In genomic region chr11:76861490-76861953, GRCh38 we compare ENCODE assay signal across 8 cellular contexts. TPM values are rescaled to one million over a fixed set of nuclear protein-coding genes. Genes with fewer than 3 reads are reported as not detected.
DNase-seq lines count a peak whose midpoint lies in the region; FAIRE-seq and TF ChIP-seq lines count a peak whose summit lies in the region.

No MANE protein-coding gene starts in this region.

- H2BK5ac ChIP-seq in H1 (ENCODE audit: low read depth, low read length) = no peak overlapping the region

- H3K27me3 Mint-ChIP-seq in neural crest cell (ENCODE audit: low read depth) = no peaks in the 10 kb centered on the region

- no peaks in the 10 kb centered on the region for H3K9me3 ChIP-seq in DOHH2 (ENCODE audit: control insufficient read depth, insufficient read depth, low read length)
- no peaks in the 10 kb centered on the region for H3K9me3 ChIP-seq in OCI-LY3 (ENCODE audit: insufficient read depth, low read length)
- H3K9me3 ChIP-seq in H1 (ENCODE audit: insufficient read depth in 2 of 2, low read depth in 1 of 2, low read length in 1 of 2) = no peaks in the 10 kb centered on the region

- no peaks in the 10 kb centered on the region for H3K9me2 ChIP-seq in DOHH2 (replicated peaks; ENCODE audit: control insufficient read depth, low read length)

- 0 out of 2 replicates have a peak, but pooled peaks cover 4% of the 10 kb centered on the region for H3K36me3 ChIP-seq in DOHH2 (ENCODE audit: control insufficient read depth, low read length)
- peaks cover 9% of the 10 kb centered on the region for H3K36me3 ChIP-seq in OCI-LY3 (replicated peaks; ENCODE audit: low read depth, low read length)
- no peaks in the 10 kb centered on the region for H3K36me3 ChIP-seq in H1 (ENCODE audit: control insufficient read depth in 2 of 4, insufficient read depth in 4 of 4, low read length in 3 of 4)

- H4K20me1 ChIP-seq in DOHH2 (ENCODE audit: control insufficient read depth, insufficient read depth, low read depth, low read length) (no peaks in the 10 kb centered on the region), OCI-LY3 (ENCODE audit: insufficient read depth, low read length) (no peaks in the 10 kb centered on the region), H1 (replicated peaks in 1 of 2; ENCODE audit: control insufficient read depth in 1 of 2, insufficient read depth in 2 of 2, low read length in 2 of 2) (peaks cover 2% of the 10 kb centered on the region in 2 experiments)

- peak overlapping the region; percentile 66 for H3K4me2 ChIP-seq in DOHH2 (ENCODE audit: low read length)
- peak overlapping the region; percentile 99 for H3K4me2 ChIP-seq in OCI-LY3 (ENCODE audit: low read length)
- peak overlapping the region; percentile 79 to 84 for H3K4me2 ChIP-seq in H1 (ENCODE audit: insufficient read depth in 1 of 2, low read depth in 2 of 2, low read length in 2 of 2)

- peaks cover 6% of the 10 kb centered on the region for H3K23me2 ChIP-seq in H1 (ENCODE audit: low read depth, low read length)

- no peak overlapping the region for H4K8ac ChIP-seq in H1 (ENCODE audit: extremely low read depth, insufficient read depth, low read length)

- in situ Hi-C loops in GM13977 (cut with MboI; ENCODE audit: low pct_unique_long_range_greater_than_20kb, low sequenced_read_pairs, unreplicated experiment) = no loop called here

- POLR2A ChIA-PET in H1 (lab: Charles Lee; ENCODE audit: partially characterized antibody) = interaction anchor here (0.7 to 1.3 kb wide), 4 partner anchors 12 to 57 kb away, joined by 3 to 5 read pairs (median 4); no protein-coding TSS in a partner anchor

- WGBS in H1 (ENCODE audit: extremely low coverage in 1 of 2, insufficient coverage in 1 of 2, insufficient read length in 1 of 2, insufficient replicate concordance in 2 of 2, low coverage in 1 of 2, low lambda C conversion rate in 2 of 2, missing lambda C conversion rate in 1 of 2), 2 experiments = 40% methylated on average over 6 of the region's 6 CpGs; no CpG with 5 or more reads in 1 of the 2 experiments

- TF ChIP-seq POLR2A in H1 (IDR thresholded peaks at IDR 0.05; ENCODE audit: control extremely low read depth in 1 of 2, low read depth in 2 of 2, low read length in 2 of 2) = no peak; a peak in 1 of 3 replicates

- no peak for TF ChIP-seq CTCF in DOHH2 (IDR thresholded peaks at IDR 0.05; ENCODE audit: low read depth, low read length, poor library complexity, severe bottlenecking)
- TF ChIP-seq CTCF in OCI-LY3 (IDR thresholded peaks at IDR 0.05; ENCODE audit: low read depth, low read length) = no peak
- TF ChIP-seq CTCF in H1 (IDR thresholded peaks at IDR 0.05; ENCODE audit: control extremely low read depth in 1 of 3, insufficient read depth in 1 of 3, low read depth in 1 of 3, low read length in 3 of 3) = no peak
- TF ChIP-seq CTCF in neural crest cell (conservative IDR thresholded peaks at IDR 0.05) = no peak
- no peak for TF ChIP-seq CTCF in GM13977 (IDR thresholded peaks at IDR 0.05; ENCODE audit: extremely low read depth, insufficient read depth, missing control alignments)

- H3K27ac ChIP-seq in DOHH2 (ENCODE audit: low read depth, low read length) (no peak overlapping the region), OCI-LY3 (ENCODE audit: low read length) (0 out of 2 replicates have a peak overlapping the region, but pooled peaks have one; percentile 43), H1 (ENCODE audit: low read depth, low read length) (no peak overlapping the region)

- no peak overlapping the region for H2BK12ac ChIP-seq in H1 (ENCODE audit: low read depth, low read length)

- H3K4ac ChIP-seq in H1 (replicated peaks; ENCODE audit: insufficient read length, low read depth, low read length) = no peak overlapping the region

- H3K4me3 Mint-ChIP-seq in neural crest cell = peak overlapping the region; percentile 85

- CTCF ChIA-PET in H1 (lab: Charles Lee; ENCODE audit: partially characterized antibody) = interaction anchor here (0.6 to 0.7 kb wide), 2 partner anchors 57 to 192 kb away, joined by 3 read pairs; no protein-coding TSS in a partner anchor

- FAIRE-seq in H1 (lab: Jason Lieb, UNC) = no peak

- no peak for TF ChIP-seq RAD21 in H1 (IDR thresholded peaks at IDR 0.05 in 1 of 2, conservative IDR thresholded peaks at IDR 0.05 in 1 of 2; ENCODE audit: low read depth in 2 of 2, low read length in 2 of 2)

- no peak overlapping the region for H2BK120ac ChIP-seq in H1 (replicated peaks; ENCODE audit: low read depth, low read length)

- H3K4me1 Mint-ChIP-seq in neural crest cell = peaks cover 24% of the 10 kb centered on the region

- H3K27me3 ChIP-seq in DOHH2 (ENCODE audit: control insufficient read depth, low read length) (no peaks in the 10 kb centered on the region), OCI-LY3 (ENCODE audit: low read depth, low read length) (no peaks in the 10 kb centered on the region), H1 (replicated peaks in 1 of 4; ENCODE audit: control insufficient read depth in 3 of 4, extremely low read depth in 1 of 4, insufficient read depth in 3 of 4, low read length in 3 of 4) (no peaks in the 10 kb centered on the region)

- no peak overlapping the region for H2AFZ ChIP-seq in OCI-LY3 (ENCODE audit: low read depth, low read length)
- H2AFZ ChIP-seq in H1 (ENCODE audit: low read length) = 0 out of 2 replicates have a peak overlapping the region, but pooled peaks have one; percentile 63

- no peak overlapping the region for H3K56ac ChIP-seq in H1 (replicated peaks; ENCODE audit: insufficient read length, low read depth, low read length)

- no peak overlapping the region for H3K14ac ChIP-seq in H1 (ENCODE audit: insufficient read length)

- H3K4me3 ChIP-seq in DOHH2 (ENCODE audit: low read length) (peak overlapping the region; percentile 97), OCI-LY3 (ENCODE audit: low read length) (peak overlapping the region; percentile 85), H1 (ENCODE audit: extremely low read depth in 1 of 4, insufficient read depth in 2 of 4, low read depth in 3 of 4, low read length in 4 of 4) (peak overlapping the region; percentile 74 to 100 (median 84))

- peaks cover 6% of the 10 kb centered on the region; the same call in 1 of the 2 replicates for H3F3A ChIP-seq in DOHH2 (ENCODE audit: control insufficient read depth, insufficient read depth)

- peaks cover 37% of the 10 kb centered on the region for H3K4me1 ChIP-seq in DOHH2 (ENCODE audit: control insufficient read depth, low read length)
- H3K4me1 ChIP-seq in OCI-LY3 (ENCODE audit: low read length) = peaks cover 51% of the 10 kb centered on the region
- H3K4me1 ChIP-seq in H1 (replicated peaks in 1 of 4; ENCODE audit: control insufficient read depth in 3 of 4, insufficient read depth in 4 of 4, low read length in 3 of 4) = peaks cover 2 to 13% (median 6%) of the 10 kb centered on the region in 4 experiments; a peak in 6 of 7 replicates

- H2BK15ac ChIP-seq in H1 (ENCODE audit: low read length) = no peak overlapping the region

- peak overlapping the region; percentile 88 for H3K9ac ChIP-seq in OCI-LY3 (ENCODE audit: low read length)
- peak overlapping the region; percentile 56 to 89 (median 76); a peak in 4 of 7 replicates for H3K9ac ChIP-seq in H1 (replicated peaks in 1 of 4; ENCODE audit: extremely low read depth in 1 of 4, low read depth in 3 of 4, low read length in 3 of 4)

- no peak overlapping the region for H3K23ac ChIP-seq in H1 (ENCODE audit: insufficient read length)

- H4K91ac ChIP-seq in H1 (replicated peaks; ENCODE audit: insufficient read length, low read length) = no peak overlapping the region

- no peaks in the 10 kb centered on the region for H3K36me3 Mint-ChIP-seq in neural crest cell (ENCODE audit: low read depth)

- no peaks in the 10 kb centered on the region for H3K9me3 Mint-ChIP-seq in neural crest cell

- no peak for TF ChIP-seq EP300 in H1 (IDR thresholded peaks at IDR 0.05; ENCODE audit: borderline replicate concordance in 1 of 2, low read depth in 2 of 2, low read length in 2 of 2)

- H3K79me2 ChIP-seq in DOHH2 (ENCODE audit: control insufficient read depth, low read length) = peaks cover 23% of the 10 kb centered on the region
- peaks cover 33% of the 10 kb centered on the region for H3K79me2 ChIP-seq in OCI-LY3 (ENCODE audit: low read length)
- H3K79me2 ChIP-seq in H1 (ENCODE audit: control insufficient read depth in 1 of 2, insufficient read depth in 2 of 2, low read length in 2 of 2) = peaks cover 0 to 15% of the 10 kb centered on the region in 2 experiments; a peak in 2 of 4 replicates

- DNase-seq in H1 (ENCODE audit: low read depth in 1 of 2, low spot score in 2 of 2) (peak in 1 of 2 experiments; percentile 45), neural crest cell (ENCODE audit: low read depth, low spot score) (no peak), HK-2 (ENCODE audit: unreplicated experiment) (no peak), GM13977 (ENCODE audit: low spot score) (no peak), NCI-H1105 (lab: John Stamatoyannopoulos, UW) (no peak), NOMO-1 (lab: John Stamatoyannopoulos, UW; ENCODE audit: unreplicated experiment in 2 of 2) (no peak)

- H2BK20ac ChIP-seq in H1 (ENCODE audit: low read length) = no peak overlapping the region

- H2AK5ac ChIP-seq in H1 (ENCODE audit: low read depth, low read length) = peak overlapping the region; percentile 67; the same call in 1 of the 2 replicates

- H4K5ac ChIP-seq in H1 (ENCODE audit: insufficient read length, low read depth, low read length) = no peak overlapping the region

- no peak overlapping the region for H3K18ac ChIP-seq in H1 (ENCODE audit: extremely low read depth, low read length)

- H3K79me1 ChIP-seq in H1 (ENCODE audit: low read depth, low read length) = no peaks in the 10 kb centered on the region

- H3K27ac Mint-ChIP-seq in neural crest cell (ENCODE audit: unreplicated experiment) = no peak overlapping the region

TF ChIP-seq in H1, 55 proteins besides CTCF, POLR2A, EP300 and RAD21 (continues in another document):
- TF ChIP-seq SUZ12 (IDR thresholded peaks at IDR 0.05; ENCODE audit: low read length) (no peak), BCL11A (IDR thresholded peaks at IDR 0.05; ENCODE audit: low read depth in 2 of 2, low read length in 2 of 2) (no peak), KDM1A (IDR thresholded peaks at IDR 0.05; ENCODE audit: borderline replicate concordance, low read length) (no peak), RNF2 (IDR thresholded peaks at IDR 0.05; ENCODE audit: borderline replicate concordance, low read depth, low read length, missing control alignments, poor library complexity, severe bottlenecking) (no peak), KDM5A (IDR thresholded peaks at IDR 0.05; ENCODE audit: low read length) (no peak), TEAD4 (IDR thresholded peaks at IDR 0.05; ENCODE audit: low read depth, low read length) (no peak)

RNA-seq across cellular contexts. Expression of gene ACER3, which starts 0.8 kb away (rescaled TPM):
- total RNA-seq in H1 (2021; fragmentation: NEBNext Ultra II Directional; extraction: Animal tissue kit (Norgen Biotek cat#: 25700)) = 16.2 and 17.1 TPM in 2 replicates
- polyA plus RNA-seq in H1 (2011; rRNA removed) = 3.5 and 5.7 TPM in 2 replicates
- 6.6 TPM for polyA plus RNA-seq in H1 (2011; cell fraction: cytosol; rRNA removed)
- polyA plus RNA-seq in H1 (2011; cell fraction: nucleus; rRNA removed) = 5.5 TPM
- 6.8 to 10.6 TPM (median 7.7 TPM) in 4 replicates for polyA plus RNA-seq in H1 (2012, experiment 1 of 2)
- 1.5 TPM for polyA plus RNA-seq in H1 (2012, experiment 2 of 2)
- polyA plus RNA-seq in H1 (2013, experiment 1 of 2) = 8.1 TPM
- polyA plus RNA-seq in H1 (2013, experiment 2 of 2) = 9.6 TPM
- polyA minus RNA-seq in H1 (2011; rRNA and poly(A)+ RNA removed) = 16.1 and 22.3 TPM in 2 replicates
- 10.6 TPM for polyA minus RNA-seq in H1 (2011; cell fraction: cytosol; rRNA and poly(A)+ RNA removed)
- 19.4 TPM for polyA minus RNA-seq in H1 (2011; cell fraction: nucleus; rRNA and poly(A)+ RNA removed)
- 16.7 and 19.0 TPM in 2 replicates for total RNA-seq in neural crest cell
